ENCODE assay signal across 8 cellular contexts in genomic region chr12:53996188-53996885, GRCh38. TPM values are rescaled to one million over a fixed set of nuclear protein-coding genes. Genes with fewer than 3 reads are reported as not detected.
DNase-seq lines count a peak whose midpoint lies in the region; ATAC-seq, FAIRE-seq and TF ChIP-seq lines count a peak whose summit lies in the region.

No MANE protein-coding gene starts in this region.

- peaks cover 22 to 26% of the 10 kb centered on the region in 2 experiments for H4K20me1 ChIP-seq in H1 (replicated peaks in 1 of 2; ENCODE audit: control insufficient read depth in 1 of 2, insufficient read depth in 2 of 2, low read length in 2 of 2)

- 13% methylated on average over 19 of the region's 19 CpGs; no CpG with 5 or more reads in 1 of the 2 experiments for WGBS in H1 (ENCODE audit: extremely low coverage in 1 of 2, insufficient coverage in 1 of 2, insufficient read length in 1 of 2, insufficient replicate concordance in 2 of 2, low coverage in 1 of 2, low lambda C conversion rate in 2 of 2, missing lambda C conversion rate in 1 of 2), 2 experiments

- BruUV-seq in Caco-2 (replicated peaks; lab: Mats Ljungman, UMichigan) = TSS peak; percentile 39

- H2BK12ac ChIP-seq in H1 (ENCODE audit: low read depth, low read length) = 0 out of 2 replicates have a peak overlapping the region, but pooled peaks have one; percentile 50

- H3K9me3 ChIP-seq in Caco-2 = no peaks in the 10 kb centered on the region
- H3K9me3 ChIP-seq in MG63 = no peaks in the 10 kb centered on the region
- peaks cover 0 to 4% of the 10 kb centered on the region in 2 experiments; a peak in 1 of 4 replicates for H3K9me3 ChIP-seq in H1 (ENCODE audit: insufficient read depth in 2 of 2, low read depth in 1 of 2, low read length in 1 of 2)

- H3K27ac ChIP-seq in H1 (ENCODE audit: low read depth, low read length) = no peak overlapping the region

- H3K27me3 ChIP-seq in Caco-2 (replicated peaks; ENCODE audit: control insufficient read depth, insufficient read depth, low read length) = no peaks in the 10 kb centered on the region
- no peaks in the 10 kb centered on the region for H3K27me3 ChIP-seq in MG63
- H3K27me3 ChIP-seq in H1 (replicated peaks in 1 of 4; ENCODE audit: control insufficient read depth in 3 of 4, extremely low read depth in 1 of 4, insufficient read depth in 3 of 4, low read length in 3 of 4) = peaks cover 97 to 100% (median 100%) of the 10 kb centered on the region in 4 experiments

- H3K9me3 Mint-ChIP-seq in Caco-2 (ENCODE audit: unreplicated experiment) = no peaks in the 10 kb centered on the region
- H3K9me3 Mint-ChIP-seq in osteocyte (ENCODE audit: unreplicated experiment) = no peaks in the 10 kb centered on the region

- TF ChIP-seq POLR2A in H1 (IDR thresholded peaks at IDR 0.05; ENCODE audit: control extremely low read depth in 1 of 2, low read depth in 2 of 2, low read length in 2 of 2) = no peak

- H3K4me3 ChIP-seq in Caco-2 (ENCODE audit: low read depth, low read length) (peak overlapping the region; percentile 63), MG63 (peak overlapping the region; percentile 72), H1 (ENCODE audit: extremely low read depth in 1 of 4, insufficient read depth in 2 of 4, low read depth in 3 of 4, low read length in 4 of 4) (peak overlapping the region in 1 of 4 experiments; percentile 45; a peak in 3 of 8 replicates)

- TF ChIP-seq CTCF in Caco-2 (IDR thresholded peaks at IDR 0.05; ENCODE audit: insufficient read depth in 1 of 2, low read depth in 1 of 2, low read length in 1 of 2, severe bottlenecking in 1 of 2, unreplicated experiment in 1 of 2) (no peak), H1 (IDR thresholded peaks at IDR 0.05; ENCODE audit: control extremely low read depth in 1 of 3, insufficient read depth in 1 of 3, low read depth in 1 of 3, low read length in 3 of 3) (no peak), osteocyte (IDR thresholded peaks at IDR 0.05) (no peak)

- H3K36me3 ChIP-seq in Caco-2 (ENCODE audit: control insufficient read depth, insufficient read depth, low read length) = no peaks in the 10 kb centered on the region
- H3K36me3 ChIP-seq in MG63 = peaks cover 8% of the 10 kb centered on the region
- H3K36me3 ChIP-seq in H1 (ENCODE audit: control insufficient read depth in 2 of 4, insufficient read depth in 4 of 4, low read length in 3 of 4) = peaks cover 0 to 19% (median 0%) of the 10 kb centered on the region in 4 experiments; a peak in 1 of 8 replicates

- no peak overlapping the region for H4K91ac ChIP-seq in H1 (replicated peaks; ENCODE audit: insufficient read length, low read length)

- peaks cover 4% of the 10 kb centered on the region; the same call in 1 of the 2 replicates for H3K23me2 ChIP-seq in H1 (ENCODE audit: low read depth, low read length)

- H3K27ac Mint-ChIP-seq in Caco-2 (ENCODE audit: unreplicated experiment) = peak overlapping the region; percentile 97
- H3K27ac Mint-ChIP-seq in osteocyte (ENCODE audit: unreplicated experiment) = no peak overlapping the region

- ATAC-seq in HG03159 (IDR thresholded peaks at IDR 0.05; ENCODE audit: unreplicated experiment) = no peak

- no peak overlapping the region for H3K9ac ChIP-seq in H1 (replicated peaks in 1 of 4; ENCODE audit: extremely low read depth in 1 of 4, low read depth in 3 of 4, low read length in 3 of 4)

- no peaks in the 10 kb centered on the region for H3K27me3 Mint-ChIP-seq in Caco-2 (ENCODE audit: insufficient read depth, unreplicated experiment)
- H3K27me3 Mint-ChIP-seq in osteocyte (ENCODE audit: unreplicated experiment) = peaks cover 96% of the 10 kb centered on the region

- no peak overlapping the region for H3K18ac ChIP-seq in H1 (ENCODE audit: extremely low read depth, low read length)

- no peak for TF ChIP-seq EP300 in H1 (IDR thresholded peaks at IDR 0.05; ENCODE audit: borderline replicate concordance in 1 of 2, low read depth in 2 of 2, low read length in 2 of 2)

- H2BK20ac ChIP-seq in H1 (ENCODE audit: low read length) = no peak overlapping the region

- no peak overlapping the region for H2BK5ac ChIP-seq in H1 (ENCODE audit: low read depth, low read length)

- H3K4me3 Mint-ChIP-seq in Caco-2 (ENCODE audit: unreplicated experiment) (peak overlapping the region; percentile 89), osteocyte (ENCODE audit: unreplicated experiment) (peak overlapping the region; percentile 73)

- H4K5ac ChIP-seq in H1 (ENCODE audit: insufficient read length, low read depth, low read length) = no peak overlapping the region

- no peaks in the 10 kb centered on the region for H3K79me1 ChIP-seq in H1 (ENCODE audit: low read depth, low read length)

- 0 out of 2 replicates have a peak overlapping the region, but pooled peaks have one; percentile 46 for H2BK15ac ChIP-seq in H1 (ENCODE audit: low read length)

- TF ChIP-seq RAD21 in H1 (IDR thresholded peaks at IDR 0.05 in 1 of 2, conservative IDR thresholded peaks at IDR 0.05 in 1 of 2; ENCODE audit: low read depth in 2 of 2, low read length in 2 of 2) = no peak

- H4K8ac ChIP-seq in H1 (ENCODE audit: extremely low read depth, insufficient read depth, low read length) = no peak overlapping the region

- H2BK120ac ChIP-seq in H1 (replicated peaks; ENCODE audit: low read depth, low read length) = no peak overlapping the region

- DNase-seq in Caco-2 = no peak
- DNase-seq in MG63 = peak; percentile 47
- DNase-seq in H1 (ENCODE audit: low read depth in 1 of 2, low spot score in 2 of 2) = peak in 1 of 2 experiments; percentile 67
- no peak for DNase-seq in osteocyte (ENCODE audit: extremely low spot score, unreplicated experiment)
- DNase-seq in EL = no peak
- no peak for DNase-seq in HuH-7.5 (ENCODE audit: low spot score)
- DNase-seq in globus pallidus (ENCODE audit: low spot score) = no peak

- no peak overlapping the region for H2AFZ ChIP-seq in H1 (ENCODE audit: low read length)

- no peaks in the 10 kb centered on the region for H3K79me2 ChIP-seq in H1 (ENCODE audit: control insufficient read depth in 1 of 2, insufficient read depth in 2 of 2, low read length in 2 of 2)

- H3K4me1 ChIP-seq in Caco-2 (peaks cover 6% of the 10 kb centered on the region), H1 (replicated peaks in 1 of 4; ENCODE audit: control insufficient read depth in 3 of 4, insufficient read depth in 4 of 4, low read length in 3 of 4) (peaks cover 0 to 17% (median 8%) of the 10 kb centered on the region in 4 experiments; a peak in 5 of 7 replicates)

- peak overlapping the region; percentile 23 to 56 for H3K4me2 ChIP-seq in H1 (ENCODE audit: insufficient read depth in 1 of 2, low read depth in 2 of 2, low read length in 2 of 2)

- CTCF ChIA-PET in Caco-2 (lab: Charles Lee) (interaction anchor here (1.4 to 1.8 kb wide), 4 partner anchors 11 to 205 kb away, joined by 3 to 9 read pairs (median 6); partner anchors contain the start of gene HOXC10), H1 (lab: Charles Lee; ENCODE audit: partially characterized antibody) (interaction anchor here (0.8 to 4.4 kb wide), 11 partner anchors 9 to 205 kb away, joined by 3 to 28 read pairs (median 5); partner anchors contain the start of gene HOXC10)

- H3K14ac ChIP-seq in H1 (ENCODE audit: insufficient read length) = no peak overlapping the region

- no peak overlapping the region for H3K23ac ChIP-seq in H1 (ENCODE audit: insufficient read length)

- no peak overlapping the region for H3K56ac ChIP-seq in H1 (replicated peaks; ENCODE audit: insufficient read length, low read depth, low read length)

- 0 out of 2 replicates have a peak overlapping the region, but pooled peaks have one; percentile 53 for H2AK5ac ChIP-seq in H1 (ENCODE audit: low read depth, low read length)

- FAIRE-seq in H1 (lab: Jason Lieb, UNC) = no peak

- no peak overlapping the region for H3K4ac ChIP-seq in H1 (replicated peaks; ENCODE audit: insufficient read length, low read depth, low read length)

- H3K36me3 Mint-ChIP-seq in Caco-2 (ENCODE audit: insufficient read depth, unreplicated experiment) (peaks cover 14% of the 10 kb centered on the region), osteocyte (ENCODE audit: unreplicated experiment) (peaks cover 2% of the 10 kb centered on the region)

- POLR2A ChIA-PET in Caco-2 (lab: Charles Lee) (no interaction called here), H1 (lab: Charles Lee; ENCODE audit: partially characterized antibody) (interaction anchor here (1.2 kb wide), 1 partner anchor 10 kb away, joined by 3 read pairs; no protein-coding TSS in a partner anchor)

- no peaks in the 10 kb centered on the region for H3K4me1 Mint-ChIP-seq in Caco-2 (ENCODE audit: low read depth, unreplicated experiment)
- H3K4me1 Mint-ChIP-seq in osteocyte (ENCODE audit: unreplicated experiment) = peaks cover 31% of the 10 kb centered on the region

- intact Hi-C loops in Caco-2 (cut with micrococcal nuclease; ENCODE audit: unreplicated experiment) = no loop called here

RNA-seq across cellular contexts. Expression of gene HOXC9, which starts 3.6 kb away (rescaled TPM):
- total RNA-seq in Caco-2 (2022) = 2.9 and 3.1 TPM in 2 replicates
- 1.9 and 7.9 TPM in 2 replicates for total RNA-seq in MG63 (2014; rRNA removed; shearing (Covaris generic); ENCODE audit: low replicate concordance)
- not detected in 2 replicates for total RNA-seq in H1 (2021; fragmentation: NEBNext Ultra II Directional; extraction: Animal tissue kit (Norgen Biotek cat#: 25700))
- polyA plus RNA-seq in H1 (2011; rRNA removed) = not detected in 2 replicates
- not detected for polyA plus RNA-seq in H1 (2011; cell fraction: cytosol; rRNA removed)
- not detected for polyA plus RNA-seq in H1 (2011; cell fraction: nucleus; rRNA removed)
- polyA plus RNA-seq in H1 (2012, experiment 1 of 2) = not detected in 4 replicates
- not detected for polyA plus RNA-seq in H1 (2012, experiment 2 of 2)
- polyA plus RNA-seq in H1 (2013, experiment 1 of 2) = not detected
- not detected for polyA plus RNA-seq in H1 (2013, experiment 2 of 2)
- polyA minus RNA-seq in H1 (2011; rRNA and poly(A)+ RNA removed) = not detected in 2 replicates
- polyA minus RNA-seq in H1 (2011; cell fraction: cytosol; rRNA and poly(A)+ RNA removed) = not detected
- not detected for polyA minus RNA-seq in H1 (2011; cell fraction: nucleus; rRNA and poly(A)+ RNA removed)
- not detected in 2 replicates for total RNA-seq in osteocyte

RNA-seq across cellular contexts. Expression of gene HOXC10, which starts 11.4 kb away (rescaled TPM):
- total RNA-seq in Caco-2 (2022) (4.0 and 4.5 TPM in 2 replicates), osteocyte (not detected in 2 replicates)
- 19.8 and 27.4 TPM in 2 replicates for total RNA-seq in MG63 (2014; rRNA removed; shearing (Covaris generic); ENCODE audit: low replicate concordance)
- total RNA-seq in H1 (2021; fragmentation: NEBNext Ultra II Directional; extraction: Animal tissue kit (Norgen Biotek cat#: 25700)) = not detected in 2 replicates
- not detected in 2 replicates for polyA plus RNA-seq in H1 (2011; rRNA removed)
- not detected for polyA plus RNA-seq in H1 (2011; cell fraction: cytosol; rRNA removed)
- polyA plus RNA-seq in H1 (2011; cell fraction: nucleus; rRNA removed) = not detected
- not detected in 4 replicates for polyA plus RNA-seq in H1 (2012, experiment 1 of 2)
- 0.20 TPM for polyA plus RNA-seq in H1 (2012, experiment 2 of 2)
- polyA plus RNA-seq in H1 (2013, experiment 1 of 2) = not detected
- polyA plus RNA-seq in H1 (2013, experiment 2 of 2) = not detected
- polyA minus RNA-seq in H1 (2011; rRNA and poly(A)+ RNA removed) = not detected in 2 replicates
- polyA minus RNA-seq in H1 (2011; cell fraction: cytosol; rRNA and poly(A)+ RNA removed) = not detected
- polyA minus RNA-seq in H1 (2011; cell fraction: nucleus; rRNA and poly(A)+ RNA removed) = not detected

RNA-seq across cellular contexts. Expression of gene HOXC8, which starts 12.4 kb away (rescaled TPM):
- total RNA-seq in Caco-2 (2022) (10.8 and 11.3 TPM in 2 replicates), osteocyte (not detected in 2 replicates)
- 0.10 and 0.13 TPM in 2 replicates for total RNA-seq in MG63 (2014; rRNA removed; shearing (Covaris generic); ENCODE audit: low replicate concordance)
- total RNA-seq in H1 (2021; fragmentation: NEBNext Ultra II Directional; extraction: Animal tissue kit (Norgen Biotek cat#: 25700)) = not detected in 2 replicates
- polyA plus RNA-seq in H1 (2011; rRNA removed) = not detected in 2 replicates
- polyA plus RNA-seq in H1 (2011; cell fraction: cytosol; rRNA removed) = not detected
- not detected for polyA plus RNA-seq in H1 (2011; cell fraction: nucleus; rRNA removed)
- polyA plus RNA-seq in H1 (2012, experiment 1 of 2) = 0.09 TPM in 1 of 4 replicates, not detected in the others
- not detected for polyA plus RNA-seq in H1 (2012, experiment 2 of 2)
- not detected for polyA plus RNA-seq in H1 (2013, experiment 1 of 2)
- not detected for polyA plus RNA-seq in H1 (2013, experiment 2 of 2)
- polyA minus RNA-seq in H1 (2011; rRNA and poly(A)+ RNA removed) = not detected in 2 replicates
- polyA minus RNA-seq in H1 (2011; cell fraction: cytosol; rRNA and poly(A)+ RNA removed) = not detected
- not detected for polyA minus RNA-seq in H1 (2011; cell fraction: nucleus; rRNA and poly(A)+ RNA removed)

RNA-seq across cellular contexts. Expression of gene HOTAIR, which starts 21.6 kb away (rescaled TPM):
- 1.6 and 1.9 TPM in 2 replicates for total RNA-seq in Caco-2 (2022)
- 4.2 and 4.5 TPM in 2 replicates for total RNA-seq in MG63 (2014; rRNA removed; shearing (Covaris generic); ENCODE audit: low replicate concordance)
- not detected in 2 replicates for total RNA-seq in H1 (2021; fragmentation: NEBNext Ultra II Directional; extraction: Animal tissue kit (Norgen Biotek cat#: 25700))
- polyA plus RNA-seq in H1 (2011; rRNA removed) = not detected in 2 replicates
- polyA plus RNA-seq in H1 (2011; cell fraction: cytosol; rRNA removed) = not detected
- polyA plus RNA-seq in H1 (2011; cell fraction: nucleus; rRNA removed) = not detected
- polyA plus RNA-seq in H1 (2012, experiment 1 of 2) = not detected in 4 replicates
- polyA plus RNA-seq in H1 (2012, experiment 2 of 2) = not detected
- not detected for polyA plus RNA-seq in H1 (2013, experiment 1 of 2)
- polyA plus RNA-seq in H1 (2013, experiment 2 of 2) = not detected
- polyA minus RNA-seq in H1 (2011; rRNA and poly(A)+ RNA removed) = not detected in 2 replicates
- polyA minus RNA-seq in H1 (2011; cell fraction: cytosol; rRNA and poly(A)+ RNA removed) = not detected
- polyA minus RNA-seq in H1 (2011; cell fraction: nucleus; rRNA and poly(A)+ RNA removed) = not detected
- not detected in 2 replicates for total RNA-seq in osteocyte

RNA-seq across cellular contexts. Expression of gene HOXC11, which starts 23.4 kb away (rescaled TPM):
- total RNA-seq in Caco-2 (2022) (1.7 and 2.2 TPM in 2 replicates), osteocyte (not detected in 2 replicates)
- 0.30 and 1.3 TPM in 2 replicates for total RNA-seq in MG63 (2014; rRNA removed; shearing (Covaris generic); ENCODE audit: low replicate concordance)
- total RNA-seq in H1 (2021; fragmentation: NEBNext Ultra II Directional; extraction: Animal tissue kit (Norgen Biotek cat#: 25700)) = not detected in 2 replicates
- polyA plus RNA-seq in H1 (2011; rRNA removed) = not detected in 2 replicates
- not detected for polyA plus RNA-seq in H1 (2011; cell fraction: cytosol; rRNA removed)
- not detected for polyA plus RNA-seq in H1 (2011; cell fraction: nucleus; rRNA removed)
- polyA plus RNA-seq in H1 (2012, experiment 1 of 2) = not detected in 4 replicates
- not detected for polyA plus RNA-seq in H1 (2012, experiment 2 of 2)
- polyA plus RNA-seq in H1 (2013, experiment 1 of 2) = not detected
- not detected for polyA plus RNA-seq in H1 (2013, experiment 2 of 2)
- not detected in 2 replicates for polyA minus RNA-seq in H1 (2011; rRNA and poly(A)+ RNA removed)
- polyA minus RNA-seq in H1 (2011; cell fraction: cytosol; rRNA and poly(A)+ RNA removed) = 0.88 TPM
- 0.40 TPM for polyA minus RNA-seq in H1 (2011; cell fraction: nucleus; rRNA and poly(A)+ RNA removed)

Comparison
In these comparisons a context has a peak if more than half of its experiments do, and no peak if none do; other contexts are left out.
1. RNA of gene HOXC8, which starts 12.4 kb away (total RNA-seq): 10.8 to 11.3 TPM in Caco-2; 0.10 to 0.13 TPM in MG63, not detected in H1 and not detected in osteocyte; every median in the first group is over 10 times any median in the second.